ENCODE assay signal across 20 cellular contexts in genomic region chr20:23294166-23294565, GRCh38. TPM values are rescaled to one million over a fixed set of nuclear protein-coding genes. Genes with fewer than 3 reads are reported as not detected.
DNase-seq lines count a peak whose midpoint lies in the region; ATAC-seq and TF ChIP-seq lines count a peak whose summit lies in the region.
"Had no signal": no experiment of that assay in that cellular context is flagged by ENCODE, and none has a peak within 500 bp of the region (broad histone marks: within the 10 kb centered on the region; RNA-seq: fewer than 3 reads in every experiment).

No MANE protein-coding gene starts in this region.

- 87% methylated on average over 6 of the region's 6 CpGs for WGBS in right cardiac atrium
- WGBS in spleen, 5 donors: 67 to 85% (median 82%) methylated on average over 6 of the region's 6 CpGs
- WGBS in aorta, 2 donors: 84 to 90% methylated on average over 6 of the region's 6 CpGs

- no peak for TF ChIP-seq CTCF in left ventricle myocardium inferior (IDR thresholded peaks at IDR 0.05; ENCODE audit: borderline replicate concordance)
- no peak for TF ChIP-seq CTCF in right atrium auricular region (IDR thresholded peaks at IDR 0.05)
- no peak for TF ChIP-seq CTCF in spleen (IDR thresholded peaks at IDR 0.05 in 8 of 11, conservative IDR thresholded peaks at IDR 0.05 in 3 of 11)
- TF ChIP-seq CTCF in foreskin fibroblast (IDR thresholded peaks at IDR 0.05; ENCODE audit: low read depth, low read length): no peak

- no peak for TF ChIP-seq POLR2A in spleen (IDR thresholded peaks at IDR 0.05)

- H3K36me3 ChIP-seq in left ventricle myocardium inferior (no peaks in the 10 kb centered on the region), right atrium auricular region (no peaks in the 10 kb centered on the region), spleen (no peaks in the 10 kb centered on the region), aorta (ENCODE audit: control insufficient read depth in 1 of 2, insufficient read depth in 2 of 2, low read length in 1 of 2) (no peaks in the 10 kb centered on the region)
- H3K36me3 ChIP-seq: BLaER1, MG63 had no signal

- H3K4me1 ChIP-seq in left ventricle myocardium inferior: peaks cover 37% of the 10 kb centered on the region
- H3K4me1 ChIP-seq in right atrium auricular region: no peaks in the 10 kb centered on the region
- no peaks in the 10 kb centered on the region for H3K4me1 ChIP-seq in right cardiac atrium (ENCODE audit: control insufficient read depth, insufficient read depth, low read length)
- peaks cover 0 to 40% (median 12%) of the 10 kb centered on the region in 6 donors for H3K4me1 ChIP-seq in spleen
- H3K4me1 ChIP-seq in aorta (ENCODE audit: control insufficient read depth in 1 of 2, insufficient read depth in 2 of 2, low read length in 2 of 2): no peaks in the 10 kb centered on the region

- DNase-seq in left ventricle myocardium inferior: no peak
- no peak for DNase-seq in right atrium auricular region (ENCODE audit: low spot score)
- no peak for DNase-seq in right cardiac atrium
- DNase-seq in spleen: no peak
- no peak for DNase-seq in aorta
- no peak for DNase-seq in foreskin fibroblast
- DNase-seq in amniotic stem cell (lab: John Stamatoyannopoulos, UW): no peak
- DNase-seq: CD4-positive, alpha-beta memory T cell; DMS153; GF-D8; HCEC 1CT; Kasumi-1; MG63; NCI-H1105; NCI-H2081 treated with DMSO at 0.1 percent for 48 hours; NCI-H82; PC-9 had no signal

- H3K27ac ChIP-seq in left ventricle myocardium inferior (replicated peaks): peak overlapping the region; percentile 82
- peak overlapping the region in 1 of 2 donors; percentile 62 for H3K27ac ChIP-seq in right atrium auricular region
- H3K27ac ChIP-seq in right cardiac atrium (ENCODE audit: low read length): peak overlapping the region; percentile 32
- peak overlapping the region in 6 of 8 donors; percentile 16 to 73 (median 50) for H3K27ac ChIP-seq in spleen
- H3K27ac ChIP-seq in aorta (ENCODE audit: low read depth in 1 of 2, low read length in 2 of 2): no peak overlapping the region
- H3K27ac ChIP-seq: BLaER1, PC-9 had no signal

- H3K4me3 ChIP-seq in left ventricle myocardium inferior: no peak overlapping the region
- H3K4me3 ChIP-seq in right atrium auricular region: no peak overlapping the region
- H3K4me3 ChIP-seq in right cardiac atrium (ENCODE audit: low read length): no peak overlapping the region
- no peak overlapping the region for H3K4me3 ChIP-seq in spleen
- H3K4me3 ChIP-seq in aorta (ENCODE audit: low read length in 2 of 2): no peak overlapping the region
- no peak overlapping the region for H3K4me3 ChIP-seq in foreskin fibroblast (ENCODE audit: low read depth in 1 of 2, low read length in 2 of 2)
- H3K4me3 ChIP-seq: BLaER1, GM23338, MG63, PC-9 had no signal

- H3K9me3 ChIP-seq in left ventricle myocardium inferior (replicated peaks) (no peaks in the 10 kb centered on the region), right atrium auricular region (no peaks in the 10 kb centered on the region), right cardiac atrium (ENCODE audit: control insufficient read depth, low read length) (no peaks in the 10 kb centered on the region), spleen (no peaks in the 10 kb centered on the region), aorta (ENCODE audit: control insufficient read depth, low read length) (no peaks in the 10 kb centered on the region)
- H3K9me3 ChIP-seq: BLaER1, MG63 had no signal

- intact Hi-C loops in left ventricle myocardium inferior (cut with micrococcal nuclease) (no loop called here), right cardiac atrium (cut with DNase I) (loop anchor here in 1 of 4 donors (10.0 kb wide), 1 partner anchor 49 kb away; no protein-coding TSS in a partner anchor), spleen (cut with DNase I; ENCODE audit: low total_unique reads) (no loop called here), aorta (cut with DNase I) (no loop called here)

- H3K27me3 ChIP-seq in left ventricle myocardium inferior (ENCODE audit: low read depth): peaks cover 32% of the 10 kb centered on the region
- H3K27me3 ChIP-seq in right atrium auricular region: no peaks in the 10 kb centered on the region
- H3K27me3 ChIP-seq in right cardiac atrium (ENCODE audit: control insufficient read depth, insufficient read depth): peaks cover 3% of the 10 kb centered on the region
- peaks cover 0 to 20% (median 0%) of the 10 kb centered on the region in 7 donors for H3K27me3 ChIP-seq in spleen (replicated peaks in 1 of 7)
- no peaks in the 10 kb centered on the region for H3K27me3 ChIP-seq in aorta (ENCODE audit: control insufficient read depth in 1 of 2, insufficient read depth in 2 of 2, low read length in 1 of 2)
- H3K27me3 ChIP-seq: BLaER1, MG63 had no signal

- peak in 1 of 2 donors; percentile 27 for ATAC-seq in right cardiac atrium
- peak; percentile 9 for ATAC-seq in aorta (ENCODE audit: low FRiP score)
- ATAC-seq in GM21515 (IDR thresholded peaks at IDR 0.05; ENCODE audit: unreplicated experiment): no peak
- ATAC-seq: GM23338 had no signal

RNA-seq across cellular contexts. Expression of gene NXT1, which starts 56.4 kb away (rescaled TPM):
- total RNA-seq in left ventricle myocardium inferior (7.3 TPM), right atrium auricular region (10 to 100 TPM; 16.1 to 19.1 TPM), right cardiac atrium (10 to 100 TPM in 1 of 4 donors, 1 to 10 TPM in 3; 7.4 to 16.9 (median 8.7) TPM), spleen (10 to 100 TPM; 14.6 to 35.8 (median 22.6) TPM), aorta (10 to 100 TPM; 14.5 to 18.7 TPM)
- polyA plus RNA-seq in right cardiac atrium (9.7 TPM), spleen (10 to 100 TPM; 19.7 to 37.4 (median 33.5) TPM), aorta (10 to 100 TPM; 11.9 to 13.4 TPM)

Comparison
In these comparisons a context has a peak if more than half of its experiments do, and no peak if none do; other contexts are left out.
1. H3K27ac ChIP-seq: peak in left ventricle myocardium inferior (single experiment), right cardiac atrium (single experiment) and spleen (6 of 8); none in aorta (0 of 2).